ENCODE assay signal across 20 cellular contexts in genomic region chr2:103448416-103448815, GRCh38.
DNase-seq lines count a peak whose midpoint lies in the region; ATAC-seq and TF ChIP-seq lines count a peak whose summit lies in the region.
"Had no signal": no experiment of that assay in that cellular context is flagged by ENCODE, and none has a peak within 500 bp of the region (broad histone marks: within the 10 kb centered on the region; RNA-seq: fewer than 3 reads in every experiment).

No MANE protein-coding gene starts in this region.

- no peak for TF ChIP-seq CTCF in neural progenitor cell (IDR thresholded peaks at IDR 0.05)
- no peak for TF ChIP-seq CTCF in WERI-Rb-1 (IDR thresholded peaks at IDR 0.05; ENCODE audit: low read depth, low read length)

- H3K36me3 ChIP-seq in neural progenitor cell (no peaks in the 10 kb centered on the region), WERI-Rb-1 (no peaks in the 10 kb centered on the region)
- H3K36me3 ChIP-seq: prostate gland had no signal

- H3K27ac Mint-ChIP-seq in neural progenitor cell = peak overlapping the region; percentile 92
- H3K27ac Mint-ChIP-seq: activated T-cell treated with anti-CD3 and anti-CD28 coated beads, Interleukin-2, amount 50 U/mL, for 24 hours; CD4-positive, CD25-positive, alpha-beta regulatory T cell; T-helper 1 cell treated with Interleukin-12 subunit alpha and Interleukin-12 subunit beta and Interleukin-4 antibody, amounts not matched to agents 30 μg/mL and 1 μg/mL, for 36 hours had no signal

- H4K20me1 ChIP-seq in neural progenitor cell (ENCODE audit: low read depth) = no peaks in the 10 kb centered on the region

- H3K4me1 ChIP-seq in neural progenitor cell = peaks cover 7% of the 10 kb centered on the region
- H3K4me1 ChIP-seq: prostate gland had no signal

- H3K27me3 ChIP-seq in neural progenitor cell (no peaks in the 10 kb centered on the region), WERI-Rb-1 (ENCODE audit: insufficient read depth, low read depth, severe bottlenecking) (peaks cover 16% of the 10 kb centered on the region)

- ATAC-seq in sciatic nerve = no peak
- ATAC-seq: left colon had no signal

- peaks cover 2% of the 10 kb centered on the region for H3K9me3 Mint-ChIP-seq in neural progenitor cell

- H3K79me2 ChIP-seq in neural progenitor cell (ENCODE audit: low read depth) = no peaks in the 10 kb centered on the region

- H2AFZ ChIP-seq in neural progenitor cell (replicated peaks) = no peak overlapping the region

- H3K4me3 ChIP-seq in neural progenitor cell (no peak overlapping the region), WERI-Rb-1 (ENCODE audit: low read depth, low read length) (no peak overlapping the region)
- H3K4me3 ChIP-seq: prostate gland had no signal

- POLR2A ChIA-PET in HEK293T (lab: Yijun Ruan, JAX) = no interaction called here

- H3K27ac ChIP-seq in neural progenitor cell = no peak overlapping the region
- no peak overlapping the region for H3K27ac ChIP-seq in WERI-Rb-1
- H3K27ac ChIP-seq: prostate gland had no signal

- peaks cover 27% of the 10 kb centered on the region for H3K4me1 Mint-ChIP-seq in neural progenitor cell
- H3K4me1 Mint-ChIP-seq: CD4-positive, CD25-positive, alpha-beta regulatory T cell had no signal

- intact Hi-C loops in sciatic nerve (cut with DNase I) = no loop called here

- no peak for DNase-seq in HEK293T (ENCODE audit: extremely low spot score)
- DNase-seq in NCI-H1694 treated with DMSO at 0.1 percent for 48 hours (lab: John Stamatoyannopoulos, UW) = peak; percentile 51
- peak; percentile 67 for DNase-seq in NCI-H526 treated with DMSO at 0.1 percent for 48 hours (lab: John Stamatoyannopoulos, UW)
- no peak for DNase-seq in neural progenitor cell (ENCODE audit: low spot score)
- no peak for DNase-seq in COLO829 (ENCODE audit: low spot score)
- no peak for DNase-seq in sciatic nerve (ENCODE audit: low spot score)
- no peak for DNase-seq in WERI-Rb-1
- DNase-seq: activated CD4-positive, alpha-beta T cell treated with anti-CD3 and anti-CD28 coated beads for 4 hours; activated T-cell treated with anti-CD3 and anti-CD28 coated beads, Interleukin-2, amount 50 U/mL, for 24 hours; CD4-positive, CD25-positive, alpha-beta regulatory T cell; DMS79; effector CD8-positive, alpha-beta T cell; erythroblast; GF-D8; left colon; MV-4-11; stimulated activated CD8-positive, alpha-beta memory T cell treated with anti-CD3 and anti-CD28 coated beads, Interleukin-4, amount 100 ng/mL, for 48 hours; trophoblast cell had no signal

- no peaks in the 10 kb centered on the region for H3K27me3 Mint-ChIP-seq in neural progenitor cell (ENCODE audit: insufficient read depth, low read depth)
- H3K27me3 Mint-ChIP-seq: activated T-cell treated with anti-CD3 and anti-CD28 coated beads, Interleukin-2, amount 50 U/mL, for 24 hours; CD4-positive, CD25-positive, alpha-beta regulatory T cell had no signal

- H3K9ac ChIP-seq in neural progenitor cell = no peak overlapping the region

- H3F3A ChIP-seq in neural progenitor cell (ENCODE audit: low read depth) = no peaks in the 10 kb centered on the region

- H3K9me3 ChIP-seq in neural progenitor cell (ENCODE audit: low read depth) (no peaks in the 10 kb centered on the region), WERI-Rb-1 (ENCODE audit: severe bottlenecking) (no peaks in the 10 kb centered on the region)
- H3K9me3 ChIP-seq: prostate gland had no signal

- peaks cover 1% of the 10 kb centered on the region for H3K36me3 Mint-ChIP-seq in neural progenitor cell
- H3K36me3 Mint-ChIP-seq: CD4-positive, CD25-positive, alpha-beta regulatory T cell had no signal

- H3K4me3 Mint-ChIP-seq in neural progenitor cell = no peak overlapping the region
- H3K4me3 Mint-ChIP-seq: activated T-cell treated with anti-CD3 and anti-CD28 coated beads, Interleukin-2, amount 50 U/mL, for 24 hours; CD4-positive, CD25-positive, alpha-beta regulatory T cell; T-helper 1 cell treated with Interleukin-12 subunit alpha and Interleukin-12 subunit beta and Interleukin-4 antibody, amounts not matched to agents 30 μg/mL and 1 μg/mL, for 36 hours had no signal

- CTCF ChIA-PET in HEK293T (lab: Yijun Ruan, JAX) = no interaction called here

- no peak overlapping the region for H3K4me2 ChIP-seq in neural progenitor cell

TF ChIP-seq in HEK293T, 16 proteins besides CTCF, POLR2A, EP300 and RAD21:
- TF ChIP-seq FOXM1 (IDR thresholded peaks at IDR 0.05; ENCODE audit: borderline replicate concordance) (no peak), L3MBTL2 (conservative IDR thresholded peaks at IDR 0.05) (no peak)
- TF ChIP-seq, protein P1, sequence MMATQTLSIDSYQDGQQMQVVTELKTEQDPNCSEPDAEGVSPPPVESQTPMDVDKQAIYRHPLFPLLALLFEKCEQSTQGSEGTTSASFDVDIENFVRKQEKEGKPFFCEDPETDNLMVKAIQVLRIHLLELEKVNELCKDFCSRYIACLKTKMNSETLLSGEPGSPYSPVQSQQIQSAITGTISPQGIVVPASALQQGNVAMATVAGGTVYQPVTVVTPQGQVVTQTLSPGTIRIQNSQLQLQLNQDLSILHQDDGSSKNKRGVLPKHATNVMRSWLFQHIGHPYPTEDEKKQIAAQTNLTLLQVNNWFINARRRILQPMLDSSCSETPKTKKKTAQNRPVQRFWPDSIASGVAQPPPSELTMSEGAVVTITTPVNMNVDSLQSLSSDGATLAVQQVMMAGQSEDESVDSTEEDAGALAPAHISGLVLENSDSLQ (IDR thresholded peaks at IDR 0.05) = peak; percentile 91

Comparison
In these comparisons a context has a peak if more than half of its experiments do, and no peak if none do; other contexts are left out.
1. DNase-seq: peak in NCI-H1694 treated with DMSO at 0.1 percent for 48 hours (single experiment) and NCI-H526 treated with DMSO at 0.1 percent for 48 hours (single experiment); none in HEK293T (single experiment), neural progenitor cell (single experiment), COLO829 (single experiment), sciatic nerve (single experiment) and WERI-Rb-1 (single experiment).